Comparison of ENCODE assay signal across 17 cellular contexts in the genomic region with DNA sequence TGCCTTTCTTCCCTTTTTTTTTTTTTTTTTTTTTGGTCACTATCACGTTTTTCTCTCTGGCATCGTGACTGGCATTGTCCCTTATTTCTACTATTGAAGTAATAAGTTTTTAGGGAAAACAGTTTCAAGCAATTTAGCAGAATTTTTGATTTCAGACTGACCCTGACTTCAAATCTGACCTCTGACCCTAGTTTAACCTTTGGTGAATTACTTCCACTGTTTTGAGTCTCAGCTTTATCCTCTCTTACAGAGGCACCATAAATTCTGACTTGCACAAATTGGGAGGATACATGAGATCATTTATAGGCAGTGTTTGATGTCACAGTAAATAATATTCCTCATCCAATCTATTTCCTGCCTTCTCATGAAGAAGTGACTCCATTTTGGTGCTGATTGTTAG.
A peak's percentile ranks its signal among the peaks of the same experiment; 100 is the strongest.
DNase-seq lines count a peak whose midpoint lies in the region; ATAC-seq, FAIRE-seq and TF ChIP-seq lines count a peak whose summit lies in the region.
"Had no signal": no experiment of that assay in that cellular context is flagged by ENCODE, and none has a peak within 500 bp of the region (broad histone marks: within the 10 kb centered on the region; RNA-seq: fewer than 3 reads in every experiment).

No MANE protein-coding gene starts in this region.

- H3K4me1 Mint-ChIP-seq in natural killer cell treated with Interleukin-12 subunit alpha and Interleukin-12 subunit beta and Interleukin-15 and Interleukin-18, amount 100 ng/mL, for 72 hours (ENCODE audit: low read depth in 2 of 2) = peaks cover 32 to 38% of the 10 kb centered on the region in 2 donors
- H3K4me1 Mint-ChIP-seq in natural killer cell = peaks cover 8 to 10% of the 10 kb centered on the region in 2 donors
- H3K4me1 Mint-ChIP-seq in T-cell = peaks cover 23 to 32% (median 29%) of the 10 kb centered on the region in 3 donors
- H3K4me1 Mint-ChIP-seq in stimulated activated memory B cell treated with anti-CD40 and anti-IgM and Interleukin-4, amounts not matched to agents 10 μg/mL and 1 μg/mL and 100 μg/mL, for 72 hours = peaks cover 13% of the 10 kb centered on the region

- H3K9me1 ChIP-seq in K562 (ENCODE audit: control insufficient read depth, insufficient read depth, low read length) = no peaks in the 10 kb centered on the region

- TF ChIP-seq CTCF in natural killer cell (IDR thresholded peaks at IDR 0.05) (no peak), K562 (IDR thresholded peaks at IDR 0.05 in 2 of 3, conservative IDR thresholded peaks at IDR 0.05 in 1 of 3; ENCODE audit: insufficient read depth in 2 of 3, low read depth in 1 of 3, low read length in 3 of 3) (no peak), ascending aorta (IDR thresholded peaks at IDR 0.05) (no peak)

- no peak for TF ChIP-seq POLR2A in K562 (conservative IDR thresholded peaks at IDR 0.05)

- no peaks in the 10 kb centered on the region for H4K20me1 ChIP-seq in K562 (replicated peaks; ENCODE audit: control insufficient read depth, insufficient read depth, low read length)

- H3K4me1 ChIP-seq in K562 (replicated peaks in 1 of 2; ENCODE audit: control insufficient read depth in 2 of 2, insufficient read depth in 2 of 2, low read length in 2 of 2) (no peaks in the 10 kb centered on the region; a peak in 1 of 5 replicates), ascending aorta (no peaks in the 10 kb centered on the region)

- in situ Hi-C loops in K562 (cut with MboI) = no loop called here

- no peak for TF ChIP-seq EP300 in K562 (IDR thresholded peaks at IDR 0.05; ENCODE audit: low read length)

- no peak for DNase-seq in natural killer cell treated with Interleukin-12 subunit alpha and Interleukin-12 subunit beta and Interleukin-15 and Interleukin-18, amount 100 ng/mL, for 72 hours (ENCODE audit: low spot score)
- DNase-seq in natural killer cell (no peak), T-cell (no peak), K562 (ENCODE audit: extremely low read depth in 1 of 4, low spot score in 3 of 4) (no peak), RPMI8226 (no peak), HPDE6-E6E7 (ENCODE audit: extremely low spot score) (no peak), ascending aorta (ENCODE audit: low spot score in 2 of 2) (no peak)
- DNase-seq: HCEC 1CT, KG1, MG63, NCI-H1092, NCI-H2081 treated with DMSO at 0.1 percent for 48 hours, NCI-H510A, NCI-H774, PC-9 had no signal

- no peak for TF ChIP-seq RAD21 in K562 (CRISPR knock-in tag; conservative IDR thresholded peaks at IDR 0.05 in 1 of 2, IDR thresholded peaks at IDR 0.05 in 1 of 2)

- H3K4me3 Mint-ChIP-seq in natural killer cell treated with Interleukin-12 subunit alpha and Interleukin-12 subunit beta and Interleukin-15 and Interleukin-18, amount 100 ng/mL, for 72 hours = peak overlapping the region; percentile 75
- H3K4me3 Mint-ChIP-seq in natural killer cell = no peak overlapping the region
- H3K4me3 Mint-ChIP-seq in T-cell = peak overlapping the region in 1 of 3 donors; percentile 35
- no peak overlapping the region for H3K4me3 Mint-ChIP-seq in stimulated activated memory B cell treated with anti-CD40 and anti-IgM and Interleukin-4, amounts not matched to agents 10 μg/mL and 1 μg/mL and 100 μg/mL, for 72 hours

- POLR2A ChIA-PET in T-cell (lab: Charles Lee) = interaction anchor here (0.5 to 0.7 kb wide), 2 partner anchors 8 to 50 kb away, joined by 6 to 14 read pairs; no protein-coding TSS in a partner anchor
- POLR2A ChIA-PET in K562 (lab: Yijun Ruan, JAX) = interaction anchor here (1.3 kb wide), 1 partner anchor 93 kb away, joined by 3 read pairs; no protein-coding TSS in a partner anchor

- BruUV-seq in K562 (replicated peaks; lab: Mats Ljungman, UMichigan) = no TSS peak

- 7% methylated on average over 2 of the region's 2 CpGs for WGBS in K562 (ENCODE audit: insufficient coverage, low coverage, missing lambda C conversion rate)

- no peaks in the 10 kb centered on the region for H3K27me3 ChIP-seq in K562 (ENCODE audit: control insufficient read depth in 2 of 2, insufficient read depth in 2 of 2, low read length in 2 of 2)
- H3K27me3 ChIP-seq in ascending aorta = no peaks in the 10 kb centered on the region
- H3K27me3 ChIP-seq: MG63 had no signal

- no peak for ATAC-seq in natural killer cell treated with Interleukin-12 subunit alpha and Interleukin-12 subunit beta and Interleukin-15 and Interleukin-18, amount 100 ng/mL, for 72 hours
- ATAC-seq in natural killer cell (no peak), T-cell (replicated peaks in 1 of 4) (no peak), K562 (no peak)
- no peak for ATAC-seq in stimulated activated memory B cell treated with anti-CD40 and anti-IgM and Interleukin-4, amounts not matched to agents 10 μg/mL and 1 μg/mL and 100 μg/mL, for 72 hours

- H3K9me3 Mint-ChIP-seq in natural killer cell treated with Interleukin-12 subunit alpha and Interleukin-12 subunit beta and Interleukin-15 and Interleukin-18, amount 100 ng/mL, for 72 hours = peaks cover 10% of the 10 kb centered on the region
- H3K9me3 Mint-ChIP-seq in natural killer cell (no peaks in the 10 kb centered on the region), T-cell (peaks cover 0 to 4% (median 0%) of the 10 kb centered on the region in 3 donors)
- H3K9me3 Mint-ChIP-seq in stimulated activated memory B cell treated with anti-CD40 and anti-IgM and Interleukin-4, amounts not matched to agents 10 μg/mL and 1 μg/mL and 100 μg/mL, for 72 hours = no peaks in the 10 kb centered on the region

- H3K27ac ChIP-seq in K562 (ENCODE audit: extremely low read depth, low read depth, low read length) = no peak overlapping the region
- no peak overlapping the region for H3K27ac ChIP-seq in ascending aorta
- H3K27ac ChIP-seq: GM23248, PC-9 had no signal

- peaks cover 12% of the 10 kb centered on the region for H3K36me3 Mint-ChIP-seq in natural killer cell treated with Interleukin-12 subunit alpha and Interleukin-12 subunit beta and Interleukin-15 and Interleukin-18, amount 100 ng/mL, for 72 hours
- H3K36me3 Mint-ChIP-seq in natural killer cell = no peaks in the 10 kb centered on the region
- no peaks in the 10 kb centered on the region for H3K36me3 Mint-ChIP-seq in T-cell
- no peaks in the 10 kb centered on the region for H3K36me3 Mint-ChIP-seq in stimulated activated memory B cell treated with anti-CD40 and anti-IgM and Interleukin-4, amounts not matched to agents 10 μg/mL and 1 μg/mL and 100 μg/mL, for 72 hours

- H3K9me3 ChIP-seq in K562 (replicated peaks; ENCODE audit: control insufficient read depth, insufficient read depth, low read depth, low read length) (no peaks in the 10 kb centered on the region), ascending aorta (no peaks in the 10 kb centered on the region)
- H3K9me3 ChIP-seq: MG63 had no signal

- intact Hi-C loops in natural killer cell (cut with micrococcal nuclease) (no loop called here), K562 (cut with micrococcal nuclease) (no loop called here), ascending aorta (cut with DNase I) (no loop called here)

- H3K4me3 ChIP-seq in K562 (no peak overlapping the region), ascending aorta (no peak overlapping the region)
- H3K4me3 ChIP-seq: GM23248, MG63, PC-9 had no signal

- CTCF ChIA-PET in T-cell (lab: Charles Lee) (interaction anchor here in 1 of 2 donors (0.7 kb wide), 1 partner anchor 361 kb away, joined by 7 read pairs; no protein-coding TSS in a partner anchor), K562 (lab: Yijun Ruan, JAX; ENCODE audit: low intra/inter-chr PET ratio) (no interaction called here)

- H3K36me3 ChIP-seq in K562 (ENCODE audit: control insufficient read depth, insufficient read depth, low read length) (no peaks in the 10 kb centered on the region), ascending aorta (no peaks in the 10 kb centered on the region)
- H3K36me3 ChIP-seq: MG63 had no signal

- H3K27ac Mint-ChIP-seq in natural killer cell treated with Interleukin-12 subunit alpha and Interleukin-12 subunit beta and Interleukin-15 and Interleukin-18, amount 100 ng/mL, for 72 hours = peak overlapping the region; percentile 89 to 98
- no peak overlapping the region for H3K27ac Mint-ChIP-seq in natural killer cell
- peak overlapping the region; percentile 68 to 76 for H3K27ac Mint-ChIP-seq in T-cell
- peak overlapping the region; percentile 41 for H3K27ac Mint-ChIP-seq in stimulated activated memory B cell treated with anti-CD40 and anti-IgM and Interleukin-4, amounts not matched to agents 10 μg/mL and 1 μg/mL and 100 μg/mL, for 72 hours

- H2AFZ ChIP-seq in K562 (ENCODE audit: low read depth, low read length) = no peak overlapping the region
- H2AFZ ChIP-seq: GM23248, PC-9 had no signal

- H3K9ac ChIP-seq in K562 (ENCODE audit: insufficient read depth in 1 of 2, low read depth in 2 of 2, low read length in 2 of 2) = no peak overlapping the region
- H3K9ac ChIP-seq: GM23248 had no signal

- no peaks in the 10 kb centered on the region for H3K27me3 Mint-ChIP-seq in natural killer cell treated with Interleukin-12 subunit alpha and Interleukin-12 subunit beta and Interleukin-15 and Interleukin-18, amount 100 ng/mL, for 72 hours
- H3K27me3 Mint-ChIP-seq in natural killer cell (ENCODE audit: low read depth in 2 of 2) = peaks cover 0 to 4% of the 10 kb centered on the region in 2 donors
- no peaks in the 10 kb centered on the region for H3K27me3 Mint-ChIP-seq in T-cell
- peaks cover 9% of the 10 kb centered on the region for H3K27me3 Mint-ChIP-seq in stimulated activated memory B cell treated with anti-CD40 and anti-IgM and Interleukin-4, amounts not matched to agents 10 μg/mL and 1 μg/mL and 100 μg/mL, for 72 hours

- no peak overlapping the region for H3K4me2 ChIP-seq in K562 (ENCODE audit: insufficient read depth, low read length)
- H3K4me2 ChIP-seq: PC-9 had no signal

- FAIRE-seq in K562 (lab: Jason Lieb, UNC) = no peak

- no peaks in the 10 kb centered on the region for H3K79me2 ChIP-seq in K562 (ENCODE audit: control insufficient read depth, insufficient read depth, low read length)

TF ChIP-seq in K562, 482 proteins besides CTCF, POLR2A, EP300 and RAD21:
- TF ChIP-seq NR2C1 (IDR thresholded peaks at IDR 0.05) = no peak; the same call in 1 of the 2 replicates
- TF ChIP-seq NR2C1 (tag; IDR thresholded peaks at IDR 0.05) = peak; percentile 75
- TF ChIP-seq NR2C2 (CRISPR knock-in tag; IDR thresholded peaks at IDR 0.05) = no peak
- peak; percentile 86 for TF ChIP-seq NR2C2 (tag; IDR thresholded peaks at IDR 0.05)
- no peak for TF ChIP-seq MIER1 (IDR thresholded peaks at IDR 0.05; ENCODE audit: low read depth)
- TF ChIP-seq ELF2 (CRISPR knock-in tag; IDR thresholded peaks at IDR 0.05) = no peak

Comparison
In these comparisons a context has a peak if more than half of its experiments do, and no peak if none do; other contexts are left out.
1. H3K27ac Mint-ChIP-seq: peak in natural killer cell treated with Interleukin-12 subunit alpha and Interleukin-12 subunit beta and Interleukin-15 and Interleukin-18, amount 100 ng/mL, for 72 hours (2 of 2), T-cell (2 of 2) and stimulated activated memory B cell treated with anti-CD40 and anti-IgM and Interleukin-4, amounts not matched to agents 10 μg/mL and 1 μg/mL and 100 μg/mL, for 72 hours (single experiment); none in natural killer cell (0 of 2).